Comparison of ENCODE assay signal across 13 cellular contexts in the genomic region with DNA sequence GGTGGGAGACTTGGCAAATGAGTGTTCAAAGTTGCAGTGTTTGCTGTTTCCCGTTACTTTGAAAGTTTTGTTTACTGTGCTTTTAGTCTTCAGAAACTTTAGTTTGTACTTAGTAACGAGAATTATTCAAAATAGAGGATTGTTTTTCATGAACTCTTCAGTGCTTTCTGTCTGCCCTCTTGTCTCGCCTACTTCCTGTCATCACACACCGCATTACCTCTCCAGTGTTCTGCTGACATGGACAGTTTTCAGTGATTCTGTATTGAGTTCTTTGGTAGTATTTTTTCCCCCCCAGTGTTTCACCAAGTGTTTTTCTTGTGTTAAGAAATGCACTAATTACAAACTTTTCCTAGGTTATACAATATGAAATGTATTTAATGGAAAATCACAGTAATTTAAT.
DNase-seq lines count a peak whose midpoint lies in the region; ATAC-seq, FAIRE-seq and TF ChIP-seq lines count a peak whose summit lies in the region.
"Had no signal": no experiment of that assay in that cellular context is flagged by ENCODE, and none has a peak within 500 bp of the region (broad histone marks: within the 10 kb centered on the region; RNA-seq: fewer than 3 reads in every experiment).

No MANE protein-coding gene starts in this region.

- peaks cover 37 to 70% (median 55%) of the 10 kb centered on the region in 4 donors for H3K4me1 Mint-ChIP-seq in CD4-positive, CD25-positive, alpha-beta regulatory T cell
- H3K4me1 Mint-ChIP-seq in CD8-positive, alpha-beta T cell (ENCODE audit: low read depth), result peaks cover 51% of the 10 kb centered on the region
- H3K4me1 Mint-ChIP-seq in activated T-helper 1 cell treated with anti-CD3 and anti-CD28 coated beads, Interleukin-12 subunit alpha, Interleukin-12 subunit beta, Interleukin-2, Interleukin-4 antibody, amounts not matched to agents 30 ng/mL and 10 ng/mL and 1 ng/mL, durations not matched to agents 14 hours and 24 hours and 36 hours (ENCODE audit: low read depth), result peaks cover 52% of the 10 kb centered on the region
- peaks cover 5% of the 10 kb centered on the region; the same call in 1 of the 2 replicates for H3K4me1 Mint-ChIP-seq in HFFc6 (ENCODE audit: low read depth)

- H3K4me3 Mint-ChIP-seq in CD4-positive, CD25-positive, alpha-beta regulatory T cell, result peak overlapping the region; percentile 65 to 75 (median 70)
- H3K4me3 Mint-ChIP-seq in CD8-positive, alpha-beta T cell, result no peak overlapping the region
- H3K4me3 Mint-ChIP-seq in activated T-helper 1 cell treated with anti-CD3 and anti-CD28 coated beads, Interleukin-12 subunit alpha, Interleukin-12 subunit beta, Interleukin-2, Interleukin-4 antibody, amounts not matched to agents 30 ng/mL and 10 ng/mL and 1 ng/mL, durations not matched to agents 14 hours and 24 hours and 36 hours, result peak overlapping the region; percentile 1
- H3K4me3 Mint-ChIP-seq in HFFc6, result no peak overlapping the region
- H3K4me3 Mint-ChIP-seq: neural progenitor cell had no signal

- H3K36me3 ChIP-seq in CD4-positive, CD25-positive, alpha-beta regulatory T cell (ENCODE audit: control insufficient read depth, insufficient read depth, low read length), result peaks cover 35% of the 10 kb centered on the region
- peaks cover 11% of the 10 kb centered on the region for H3K36me3 ChIP-seq in CD8-positive, alpha-beta T cell (ENCODE audit: insufficient read depth, low read length)

- H3K4me3 ChIP-seq in CD4-positive, CD25-positive, alpha-beta regulatory T cell (ENCODE audit: low read depth, low read length), result peak overlapping the region; percentile 60
- no peak overlapping the region for H3K4me3 ChIP-seq in CD8-positive, alpha-beta T cell (ENCODE audit: low read depth, low read length)
- H3K4me3 ChIP-seq: neural progenitor cell, thoracic aorta had no signal

- peaks cover 42% of the 10 kb centered on the region for H3K4me1 ChIP-seq in CD4-positive, CD25-positive, alpha-beta regulatory T cell (ENCODE audit: control insufficient read depth, insufficient read depth, low read length, poor library complexity, severe bottlenecking)
- H3K4me1 ChIP-seq in CD8-positive, alpha-beta T cell (ENCODE audit: insufficient read depth, low read length), result peaks cover 25% of the 10 kb centered on the region
- H3K4me1 ChIP-seq: neural progenitor cell had no signal

- H3K27me3 ChIP-seq in CD4-positive, CD25-positive, alpha-beta regulatory T cell (ENCODE audit: control insufficient read depth, insufficient read depth, low read length), result no peaks in the 10 kb centered on the region
- H3K27me3 ChIP-seq in CD8-positive, alpha-beta T cell (ENCODE audit: insufficient read depth, low read length), result no peaks in the 10 kb centered on the region
- H3K27me3 ChIP-seq: neural progenitor cell had no signal

- TF ChIP-seq CTCF in CD8-positive, alpha-beta T cell (IDR thresholded peaks at IDR 0.05), result no peak
- TF ChIP-seq CTCF in HFFc6 (IDR thresholded peaks at IDR 0.05), result no peak

- peak; percentile 28 to 82 (median 69) for DNase-seq in CD4-positive, CD25-positive, alpha-beta regulatory T cell
- peak in 3 of 7 experiments; percentile 20 to 67 (median 23) for DNase-seq in CD8-positive, alpha-beta T cell
- no peak for DNase-seq in activated T-helper 1 cell treated with anti-CD3 and anti-CD28 coated beads, Interleukin-12 subunit alpha, Interleukin-12 subunit beta, Interleukin-2, Interleukin-4 antibody, amounts not matched to agents 30 ng/mL and 10 ng/mL and 1 ng/mL, durations not matched to agents 14 hours and 24 hours and 36 hours (ENCODE audit: low spot score)
- DNase-seq in DMS79 (lab: John Stamatoyannopoulos, UW) (no peak), HFFc6 (no peak)
- DNase-seq: C1 segment of cervical spinal cord, cerebellar nuclear complex, DND-41, NCI-H1105 treated with DMSO at 0.1 percent for 48 hours had no signal

- peak; percentile 92 to 94 for ATAC-seq in CD4-positive, CD25-positive, alpha-beta regulatory T cell (ENCODE audit: low read depth in 2 of 2)
- ATAC-seq in CD8-positive, alpha-beta T cell, result peak; percentile 94
- no peak for ATAC-seq in GM19452 (IDR thresholded peaks at IDR 0.05; ENCODE audit: unreplicated experiment)

- peak overlapping the region; percentile 87 to 99 (median 92) for H3K27ac Mint-ChIP-seq in CD4-positive, CD25-positive, alpha-beta regulatory T cell
- peak overlapping the region; percentile 97 for H3K27ac Mint-ChIP-seq in CD8-positive, alpha-beta T cell
- H3K27ac Mint-ChIP-seq in activated T-helper 1 cell treated with anti-CD3 and anti-CD28 coated beads, Interleukin-12 subunit alpha, Interleukin-12 subunit beta, Interleukin-2, Interleukin-4 antibody, amounts not matched to agents 30 ng/mL and 10 ng/mL and 1 ng/mL, durations not matched to agents 14 hours and 24 hours and 36 hours, result no peak overlapping the region
- no peak overlapping the region for H3K27ac Mint-ChIP-seq in HFFc6
- H3K27ac Mint-ChIP-seq: neural progenitor cell had no signal

- H3K36me3 Mint-ChIP-seq in CD4-positive, CD25-positive, alpha-beta regulatory T cell, result peaks cover 53% of the 10 kb centered on the region
- peaks cover 65% of the 10 kb centered on the region for H3K36me3 Mint-ChIP-seq in CD8-positive, alpha-beta T cell
- peaks cover 40% of the 10 kb centered on the region for H3K36me3 Mint-ChIP-seq in activated T-helper 1 cell treated with anti-CD3 and anti-CD28 coated beads, Interleukin-12 subunit alpha, Interleukin-12 subunit beta, Interleukin-2, Interleukin-4 antibody, amounts not matched to agents 30 ng/mL and 10 ng/mL and 1 ng/mL, durations not matched to agents 14 hours and 24 hours and 36 hours (ENCODE audit: low read depth)
- H3K36me3 Mint-ChIP-seq in HFFc6 (ENCODE audit: low read depth), result peaks cover 24% of the 10 kb centered on the region

- peak overlapping the region; percentile 67 for H3K27ac ChIP-seq in CD4-positive, CD25-positive, alpha-beta regulatory T cell (ENCODE audit: insufficient read depth, low read length, poor library complexity, severe bottlenecking)
- H3K27ac ChIP-seq in CD8-positive, alpha-beta T cell (ENCODE audit: low read depth, low read length), result peak overlapping the region; percentile 29
- H3K27ac ChIP-seq: neural progenitor cell, thoracic aorta had no signal

- H3K9me3 ChIP-seq in CD4-positive, CD25-positive, alpha-beta regulatory T cell (ENCODE audit: control insufficient read depth in 2 of 2, low read length in 2 of 2), result no peaks in the 10 kb centered on the region
- H3K9me3 ChIP-seq in CD8-positive, alpha-beta T cell (ENCODE audit: low read length), result no peaks in the 10 kb centered on the region
- H3K9me3 ChIP-seq: thoracic aorta had no signal

- CTCF ChIA-PET in CD8-positive, alpha-beta T cell (lab: Charles Lee), result no interaction called here

- intact Hi-C loops in CD8-positive, alpha-beta T cell (cut with DNase I, micrococcal nuclease), result loop anchor here in 1 of 2 experiments (2.0 kb wide), 1 partner anchor 14 kb away; no protein-coding TSS in a partner anchor
- intact Hi-C loops in activated T-helper 1 cell treated with anti-CD3 and anti-CD28 coated beads, Interleukin-12 subunit alpha, Interleukin-12 subunit beta, Interleukin-2, Interleukin-4 antibody, amounts not matched to agents 30 ng/mL and 10 ng/mL and 1 ng/mL, durations not matched to agents 14 hours and 24 hours and 36 hours (cut with micrococcal nuclease), result no loop called here

- POLR2A ChIA-PET in CD8-positive, alpha-beta T cell (lab: Charles Lee), result interaction anchor here (0.9 kb wide), 1 partner anchor 205 kb away, joined by 3 read pairs; no protein-coding TSS in a partner anchor

- peak; percentile 36 for FAIRE-seq in islet of Langerhans (lab: Jason Lieb, UNC)

- H3K9me3 Mint-ChIP-seq in CD4-positive, CD25-positive, alpha-beta regulatory T cell, result no peaks in the 10 kb centered on the region
- no peaks in the 10 kb centered on the region for H3K9me3 Mint-ChIP-seq in CD8-positive, alpha-beta T cell
- no peaks in the 10 kb centered on the region for H3K9me3 Mint-ChIP-seq in activated T-helper 1 cell treated with anti-CD3 and anti-CD28 coated beads, Interleukin-12 subunit alpha, Interleukin-12 subunit beta, Interleukin-2, Interleukin-4 antibody, amounts not matched to agents 30 ng/mL and 10 ng/mL and 1 ng/mL, durations not matched to agents 14 hours and 24 hours and 36 hours
- no peaks in the 10 kb centered on the region for H3K9me3 Mint-ChIP-seq in HFFc6
- H3K9me3 Mint-ChIP-seq: neural progenitor cell had no signal

- no peaks in the 10 kb centered on the region for H3K27me3 Mint-ChIP-seq in CD4-positive, CD25-positive, alpha-beta regulatory T cell
- no peaks in the 10 kb centered on the region for H3K27me3 Mint-ChIP-seq in CD8-positive, alpha-beta T cell (ENCODE audit: low read depth)
- no peaks in the 10 kb centered on the region for H3K27me3 Mint-ChIP-seq in activated T-helper 1 cell treated with anti-CD3 and anti-CD28 coated beads, Interleukin-12 subunit alpha, Interleukin-12 subunit beta, Interleukin-2, Interleukin-4 antibody, amounts not matched to agents 30 ng/mL and 10 ng/mL and 1 ng/mL, durations not matched to agents 14 hours and 24 hours and 36 hours (ENCODE audit: insufficient read depth)
- H3K27me3 Mint-ChIP-seq in HFFc6 (ENCODE audit: insufficient read depth), result peaks cover 9% of the 10 kb centered on the region

Comparison
In these comparisons a context has a peak if more than half of its experiments do, and no peak if none do; other contexts are left out.
1. DNase-seq: peak in CD4-positive, CD25-positive, alpha-beta regulatory T cell (3 of 3); none in activated T-helper 1 cell treated with anti-CD3 and anti-CD28 coated beads, Interleukin-12 subunit alpha, Interleukin-12 subunit beta, Interleukin-2, Interleukin-4 antibody, amounts not matched to agents 30 ng/mL and 10 ng/mL and 1 ng/mL, durations not matched to agents 14 hours and 24 hours and 36 hours (single experiment), DMS79 (single experiment) and HFFc6 (single experiment).
2. H3K27ac Mint-ChIP-seq: peak in CD4-positive, CD25-positive, alpha-beta regulatory T cell (3 of 3) and CD8-positive, alpha-beta T cell (single experiment); none in activated T-helper 1 cell treated with anti-CD3 and anti-CD28 coated beads, Interleukin-12 subunit alpha, Interleukin-12 subunit beta, Interleukin-2, Interleukin-4 antibody, amounts not matched to agents 30 ng/mL and 10 ng/mL and 1 ng/mL, durations not matched to agents 14 hours and 24 hours and 36 hours (single experiment) and HFFc6 (single experiment).
3. H3K4me3 Mint-ChIP-seq: peak in CD4-positive, CD25-positive, alpha-beta regulatory T cell (4 of 4) and activated T-helper 1 cell treated with anti-CD3 and anti-CD28 coated beads, Interleukin-12 subunit alpha, Interleukin-12 subunit beta, Interleukin-2, Interleukin-4 antibody, amounts not matched to agents 30 ng/mL and 10 ng/mL and 1 ng/mL, durations not matched to agents 14 hours and 24 hours and 36 hours (single experiment); none in CD8-positive, alpha-beta T cell (single experiment) and HFFc6 (single experiment).